ENCODE assay signal across 8 cellular contexts in the genomic region with DNA sequence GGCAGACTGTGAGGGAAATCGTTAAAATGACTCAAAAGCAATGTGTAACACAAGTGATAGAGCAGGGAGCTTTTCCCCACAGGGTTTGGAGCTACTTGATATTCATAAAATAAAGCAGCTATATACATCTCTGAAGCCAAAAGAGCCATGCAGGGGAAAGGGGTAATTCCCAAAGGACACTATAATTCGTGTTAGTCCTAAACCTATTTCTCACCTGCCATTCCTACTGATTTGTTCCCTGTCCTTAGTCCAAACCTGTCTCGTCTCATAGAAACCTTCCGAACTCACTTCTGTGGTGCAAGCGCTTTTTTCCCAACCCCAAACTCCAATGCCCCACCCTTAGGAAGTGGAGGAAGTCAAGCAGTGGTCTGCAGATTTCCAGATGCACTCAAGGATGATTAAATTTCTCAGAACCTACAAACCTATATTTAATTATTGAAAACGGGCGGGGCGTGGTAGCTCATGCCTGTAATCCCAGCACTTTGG.
A peak's percentile ranks its signal among the peaks of the same experiment; 100 is the strongest.
DNase-seq lines count a peak whose midpoint lies in the region; ATAC-seq, FAIRE-seq and TF ChIP-seq lines count a peak whose summit lies in the region.

No MANE protein-coding gene starts in this region.

- H3K27me3 ChIP-seq in muscle layer of duodenum (ENCODE audit: low read depth, low read length), result no peaks in the 10 kb centered on the region

- H3K4me1 ChIP-seq in muscle layer of duodenum (ENCODE audit: control insufficient read depth in 1 of 2, insufficient read depth in 2 of 2, low read length in 2 of 2), result peaks cover 23 to 30% of the 10 kb centered on the region in 2 donors

- FAIRE-seq in GM18507 (lab: Jason Lieb, UNC), result no peak

- DNase-seq in GM18507 (ENCODE audit: extremely low spot score, insufficient read length, low read depth), result peak; percentile 8
- DNase-seq in NCI-H2171 (lab: John Stamatoyannopoulos, UW), result peak; percentile 41
- DNase-seq in choroid plexus epithelial cell (ENCODE audit: low read depth), result no peak
- DNase-seq in activated gamma-delta T cell (lab: John Stamatoyannopoulos, UW), result no peak
- DNase-seq in central memory CD4-positive, alpha-beta T cell, result no peak
- no peak for DNase-seq in dedifferentiated amniotic fluid mesenchymal stem cell (ENCODE audit: extremely low spot score)

- H3K4me3 ChIP-seq in choroid plexus epithelial cell (ENCODE audit: low read depth, low read length), result peak overlapping the region; percentile 70
- H3K4me3 ChIP-seq in muscle layer of duodenum (ENCODE audit: low read depth in 1 of 2, low read length in 2 of 2), result peak overlapping the region; percentile 77 to 91

- ATAC-seq in GM19328 (IDR thresholded peaks at IDR 0.05; ENCODE audit: unreplicated experiment), result no peak

- TF ChIP-seq CTCF in choroid plexus epithelial cell (conservative IDR thresholded peaks at IDR 0.05; ENCODE audit: low read depth, low read length), result no peak

- peaks cover 0 to 9% of the 10 kb centered on the region in 2 donors for H3K36me3 ChIP-seq in muscle layer of duodenum (ENCODE audit: control insufficient read depth in 1 of 2, insufficient read depth in 2 of 2, low read length in 2 of 2)

- H3K27ac ChIP-seq in muscle layer of duodenum (ENCODE audit: low read length), result peak overlapping the region; percentile 98

- H3K9me3 ChIP-seq in muscle layer of duodenum (ENCODE audit: control insufficient read depth in 1 of 2, low read length in 2 of 2), result no peaks in the 10 kb centered on the region

Comparison
In these comparisons a context has a peak if more than half of its experiments do, and no peak if none do; other contexts are left out.
1. DNase-seq: peak in GM18507 (single experiment) and NCI-H2171 (single experiment); none in choroid plexus epithelial cell (single experiment), activated gamma-delta T cell (single experiment), central memory CD4-positive, alpha-beta T cell (single experiment) and dedifferentiated amniotic fluid mesenchymal stem cell (single experiment).